ENCODE assay signal across 22 cellular contexts in the genomic region with DNA sequence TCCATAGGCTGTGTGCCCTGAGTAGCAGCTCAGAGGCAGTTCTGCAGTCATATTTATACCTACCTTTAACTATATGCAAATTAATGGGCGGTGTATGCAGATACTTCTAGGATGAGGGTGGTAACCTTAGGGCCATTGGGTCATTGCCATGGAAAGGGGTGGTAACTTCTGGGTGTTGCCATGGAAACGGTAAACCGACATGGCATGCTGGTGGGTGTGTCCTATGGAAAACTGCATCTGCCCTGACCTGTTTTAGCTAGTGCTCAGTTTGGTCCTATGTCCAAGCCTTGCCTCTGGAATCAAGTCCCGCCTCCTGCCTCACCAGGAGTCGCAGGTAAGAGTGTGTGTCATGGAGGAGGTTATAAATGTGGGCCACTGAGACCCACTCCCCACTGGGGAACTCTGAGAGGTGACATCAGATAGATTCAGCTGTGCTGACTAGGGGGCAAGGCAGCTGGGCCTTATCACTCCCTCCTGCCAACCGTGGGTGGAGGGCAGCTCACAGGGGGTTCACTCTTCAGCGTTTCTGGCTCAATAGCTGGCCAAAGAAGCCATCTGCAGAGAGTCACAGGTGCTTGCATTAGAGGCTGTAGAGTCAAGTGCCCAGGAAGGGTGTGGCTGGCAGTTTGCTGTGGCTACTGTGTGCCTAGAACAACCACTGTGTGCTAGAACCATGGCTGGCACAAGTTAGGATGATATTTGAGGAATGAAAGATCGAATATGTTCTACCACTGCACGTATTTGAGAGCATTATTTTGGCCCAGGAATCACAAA. TPM values are rescaled to one million over a fixed set of nuclear protein-coding genes. Genes with fewer than 3 reads are reported as not detected.
A peak's percentile ranks its signal among the peaks of the same experiment; 100 is the strongest.
DNase-seq lines count a peak whose midpoint lies in the region; ATAC-seq and TF ChIP-seq lines count a peak whose summit lies in the region.
"Had no signal": no experiment of that assay in that cellular context is flagged by ENCODE, and none has a peak within 500 bp of the region (broad histone marks: within the 10 kb centered on the region; RNA-seq: fewer than 3 reads in every experiment).

No MANE protein-coding gene starts in this region.

- H3K27me3 Mint-ChIP-seq in activated naive CD4-positive, alpha-beta T cell treated with anti-CD3 and anti-CD28 coated beads for 36 hours (ENCODE audit: low read depth), result peaks cover 6% of the 10 kb centered on the region

- no peak for TF ChIP-seq CTCF in HEK293 (tag by site-specific recombination; IDR thresholded peaks at IDR 0.05)
- no peak for TF ChIP-seq CTCF in Panc1 (IDR thresholded peaks at IDR 0.05)
- no peak for TF ChIP-seq CTCF in right atrium auricular region (IDR thresholded peaks at IDR 0.05)

- no peak overlapping the region for H2AFZ ChIP-seq in GM23248

- H3K79me2 ChIP-seq in GM23248 (ENCODE audit: insufficient read depth), result peaks cover 33% of the 10 kb centered on the region

- H3K4me1 ChIP-seq in HEK293 (ENCODE audit: control insufficient read depth, insufficient read depth, low read length), result no peaks in the 10 kb centered on the region
- H3K4me1 ChIP-seq in Panc1 (ENCODE audit: control insufficient read depth, insufficient read depth, low read length), result no peaks in the 10 kb centered on the region
- no peaks in the 10 kb centered on the region for H3K4me1 ChIP-seq in GM23248 (ENCODE audit: insufficient read depth)
- H3K4me1 ChIP-seq in right atrium auricular region, result peaks cover 0 to 22% of the 10 kb centered on the region in 2 donors
- H3K4me1 ChIP-seq: pancreas had no signal

- no TSS peak for BruUV-seq in Panc1 (replicated peaks; lab: Mats Ljungman, UMichigan)

- H3K36me3 Mint-ChIP-seq in activated naive CD4-positive, alpha-beta T cell treated with anti-CD3 and anti-CD28 coated beads for 36 hours (ENCODE audit: low read depth), result no peaks in the 10 kb centered on the region

- peak; percentile 90 for DNase-seq in DMS79 (lab: John Stamatoyannopoulos, UW)
- DNase-seq in Panc1 (ENCODE audit: low read depth, low spot score), result no peak
- DNase-seq in islet precursor cell, result peak; percentile 58
- DNase-seq in activated naive CD4-positive, alpha-beta T cell treated with anti-CD3 and anti-CD28 coated beads for 36 hours, result no peak
- no peak for DNase-seq in GM23248
- DNase-seq in right atrium auricular region (ENCODE audit: low spot score), result no peak
- DNase-seq: activated CD4-positive, alpha-beta T cell treated with anti-CD3 and anti-CD28 coated beads for 1 hour; activated gamma-delta T cell treated with Interleukin-2 at 50 U/mL for 16 hours; aorta; foreskin melanocyte; GF-D8; GOT3; IMR-90; left ventricle myocardium inferior; NCI-H1105; NCI-H2171 treated with DMSO at 0.1 percent for 48 hours; pancreas; SHP77; stimulated activated CD4-positive, alpha-beta T cell treated with anti-CD3 and anti-CD28 coated beads, Interleukin-4, amount 100 ng/mL, for 1 hour; T-helper 2 cell had no signal

- no peak overlapping the region for H3K9ac ChIP-seq in GM23248

- no peaks in the 10 kb centered on the region for H3K36me3 ChIP-seq in HEK293 (ENCODE audit: control insufficient read depth in 2 of 2, insufficient read depth in 1 of 2, low read length in 2 of 2)
- H3K36me3 ChIP-seq in Panc1 (ENCODE audit: control insufficient read depth, insufficient read depth, low read length), result no peaks in the 10 kb centered on the region
- H3K36me3 ChIP-seq in GM23248 (ENCODE audit: low read depth), result no peaks in the 10 kb centered on the region
- H3K36me3 ChIP-seq in right atrium auricular region, result no peaks in the 10 kb centered on the region
- H3K36me3 ChIP-seq: left ventricle myocardium inferior, pancreas, suprapubic skin had no signal

- 0 out of 2 replicates have a peak, but pooled peaks cover 4% of the 10 kb centered on the region for H3F3A ChIP-seq in GM23248 (ENCODE audit: insufficient read depth)

- H3K4me3 ChIP-seq in HEK293 (ENCODE audit: low read depth, low read length), result no peak overlapping the region
- no peak overlapping the region for H3K4me3 ChIP-seq in Panc1 (ENCODE audit: low read depth in 2 of 2, low read length in 2 of 2)
- no peak overlapping the region for H3K4me3 ChIP-seq in GM23248
- no peak overlapping the region for H3K4me3 ChIP-seq in right atrium auricular region
- H3K4me3 ChIP-seq: left ventricle myocardium inferior, pancreas, suprapubic skin had no signal

- POLR2A ChIA-PET in HEK293 (lab: Yijun Ruan, JAX), result no interaction called here
- POLR2A ChIA-PET in Panc1 (lab: Charles Lee), result no interaction called here

- H3K27ac ChIP-seq in HEK293 (ENCODE audit: extremely low read depth, low read depth, low read length) (no peak overlapping the region), Panc1 (ENCODE audit: low read length) (no peak overlapping the region), GM23248 (no peak overlapping the region), right atrium auricular region (no peak overlapping the region)
- H3K27ac ChIP-seq: left ventricle myocardium inferior, pancreas, suprapubic skin had no signal

- CTCF ChIA-PET in HEK293 (lab: Yijun Ruan, JAX), result interaction anchor here (2.6 kb wide), 1 partner anchor 17 kb away, joined by 11 read pairs; no protein-coding TSS in a partner anchor
- CTCF ChIA-PET in Panc1 (lab: Charles Lee), result no interaction called here
- CTCF ChIA-PET in activated naive CD4-positive, alpha-beta T cell treated with anti-CD3 and anti-CD28 coated beads for 36 hours (lab: Charles Lee), result no interaction called here

- 76 to 85% methylated on average over 9 of the region's 9 CpGs for WGBS in GM23248 (ENCODE audit: low coverage in 1 of 2, low lambda C conversion rate in 2 of 2, missing lambda C conversion rate in 2 of 2), 2 experiments

- intact Hi-C loops in Panc1 (cut with micrococcal nuclease; ENCODE audit: unreplicated experiment), result no loop called here
- intact Hi-C loops in activated naive CD4-positive, alpha-beta T cell treated with anti-CD3 and anti-CD28 coated beads for 36 hours (cut with micrococcal nuclease), result no loop called here

- ATAC-seq in Panc1, result 0 out of 2 replicates have a peak, but pooled peaks have one; percentile 42

- H3K4me2 ChIP-seq in GM23248 (ENCODE audit: unreplicated experiment), result no peak overlapping the region

- no peak overlapping the region for H3K4me3 Mint-ChIP-seq in activated naive CD4-positive, alpha-beta T cell treated with anti-CD3 and anti-CD28 coated beads for 36 hours

- H4K20me1 ChIP-seq in GM23248 (ENCODE audit: insufficient read depth), result 0 out of 2 replicates have a peak, but pooled peaks cover 4% of the 10 kb centered on the region

- in situ Hi-C loops in Panc1 (cut with HindIII; ENCODE audit: low pct_unique_long_range_greater_than_20kb, low sequenced_read_pairs) (no loop called here), GM23248 (cut with MboI) (no loop called here)

- no peak overlapping the region for H3K27ac Mint-ChIP-seq in activated naive CD4-positive, alpha-beta T cell treated with anti-CD3 and anti-CD28 coated beads for 36 hours

- H3K9me3 ChIP-seq in HEK293 (ENCODE audit: control insufficient read depth, insufficient read depth, low read depth, low read length), result no peaks in the 10 kb centered on the region; the same call in 1 of the 2 replicates
- H3K9me3 ChIP-seq in Panc1 (ENCODE audit: control insufficient read depth, insufficient read depth, low read depth, low read length), result no peaks in the 10 kb centered on the region
- no peaks in the 10 kb centered on the region for H3K9me3 ChIP-seq in GM23248 (ENCODE audit: low read depth)
- H3K9me3 ChIP-seq in right atrium auricular region, result no peaks in the 10 kb centered on the region
- H3K9me3 ChIP-seq: pancreas, suprapubic skin had no signal

- H3K27me3 ChIP-seq in Panc1 (ENCODE audit: control insufficient read depth, insufficient read depth, low read length) (no peaks in the 10 kb centered on the region), GM23248 (replicated peaks; ENCODE audit: insufficient read depth) (no peaks in the 10 kb centered on the region), right atrium auricular region (no peaks in the 10 kb centered on the region)
- H3K27me3 ChIP-seq: pancreas, suprapubic skin had no signal

- peaks cover 6% of the 10 kb centered on the region for H3K9me3 Mint-ChIP-seq in activated naive CD4-positive, alpha-beta T cell treated with anti-CD3 and anti-CD28 coated beads for 36 hours

- H3K9me2 ChIP-seq in GM23248 (ENCODE audit: insufficient read depth), result no peaks in the 10 kb centered on the region

- H3K4me1 Mint-ChIP-seq in activated naive CD4-positive, alpha-beta T cell treated with anti-CD3 and anti-CD28 coated beads for 36 hours (ENCODE audit: low read depth), result no peaks in the 10 kb centered on the region

TF ChIP-seq in HEK293, 187 proteins besides CTCF, POLR2A, EP300 and RAD21:
- no peak for TF ChIP-seq ZNF585B (tag by site-specific recombination; IDR thresholded peaks at IDR 0.05)
- TF ChIP-seq GLI4 (tag by site-specific recombination; IDR thresholded peaks at IDR 0.05), result no peak
- no peak for TF ChIP-seq OVOL3 (tag by site-specific recombination; IDR thresholded peaks at IDR 0.05)
- TF ChIP-seq GLIS1 (tag by site-specific recombination; IDR thresholded peaks at IDR 0.05), result peak; percentile 58
- peak; percentile 83 for TF ChIP-seq ZIC2 (tag by site-specific recombination; IDR thresholded peaks at IDR 0.05)
- TF ChIP-seq GFI1B (tag by site-specific recombination; IDR thresholded peaks at IDR 0.05), result no peak
- TF ChIP-seq ZNF610 (tag by site-specific recombination; IDR thresholded peaks at IDR 0.05; ENCODE audit: borderline replicate concordance), result no peak
- TF ChIP-seq ZNF169 (tag by site-specific recombination; IDR thresholded peaks at IDR 0.05), result no peak
- TF ChIP-seq ZNF785 (tag by site-specific recombination; IDR thresholded peaks at IDR 0.05), result no peak
- TF ChIP-seq ZNF37A (tag by site-specific recombination; IDR thresholded peaks at IDR 0.05), result no peak
- no peak for TF ChIP-seq ZNF112 (tag by site-specific recombination; IDR thresholded peaks at IDR 0.05)
TF ChIP-seq in HEK293: peak in this region for 2.

RNA-seq across cellular contexts. Expression of gene BACE2, which starts 19.0 kb away (rescaled TPM):
- total RNA-seq in Panc1 (2021; ENCODE audit: unreplicated experiment), result 16.3 TPM
- polyA plus RNA-seq in Panc1 (2012; ENCODE audit: insufficient read length), result 17.8 TPM
- under 1 TPM; 0.17 to 0.89 TPM for total RNA-seq in activated naive CD4-positive, alpha-beta T cell treated with anti-CD3 and anti-CD28 coated beads for 36 hours
- 77.8 and 97.8 TPM in 2 replicates for total RNA-seq in GM23248 (2014; rRNA removed; shearing (Covaris generic))
- polyA plus RNA-seq in GM23248 (2016; fragmentation: Nextera tagmentation; extraction: Ambion mirVana), result 67.0 and 69.5 TPM in 2 replicates
- total RNA-seq in right atrium auricular region, result 10 to 100 TPM; 23.7 to 50.3 TPM

Comparison
In these comparisons a context has a peak if more than half of its experiments do, and no peak if none do; other contexts are left out.
1. DNase-seq: peak in DMS79 (single experiment) and islet precursor cell (single experiment); none in Panc1 (single experiment), activated naive CD4-positive, alpha-beta T cell treated with anti-CD3 and anti-CD28 coated beads for 36 hours (single experiment), GM23248 (single experiment) and right atrium auricular region (single experiment).